In genomic region chr1:168636200-168636599, GRCh38 we compare ENCODE assay signal across 10 cellular contexts. TPM values are rescaled to one million over a fixed set of nuclear protein-coding genes. Genes with fewer than 3 reads are reported as not detected.
A peak's percentile ranks its signal among the peaks of the same experiment; 100 is the strongest.
DNase-seq lines count a peak whose midpoint lies in the region; ATAC-seq and TF ChIP-seq lines count a peak whose summit lies in the region.
"Had no signal": no experiment of that assay in that cellular context is flagged by ENCODE, and none has a peak within 500 bp of the region (broad histone marks: within the 10 kb centered on the region; RNA-seq: fewer than 3 reads in every experiment).

No MANE protein-coding gene starts in this region.

- H3K9ac ChIP-seq in MM.1S (ENCODE audit: low read length) (no peak overlapping the region), neural cell (ENCODE audit: low read length) (no peak overlapping the region), neuronal stem cell (ENCODE audit: low read depth, low read length, poor library complexity) (no peak overlapping the region)

- no peak overlapping the region for H2BK15ac ChIP-seq in neuronal stem cell (ENCODE audit: low read length)

- no peak overlapping the region for H3K18ac ChIP-seq in neuronal stem cell (ENCODE audit: low read length)

- H3K9me3 Mint-ChIP-seq in Calu3 (ENCODE audit: low read depth, unreplicated experiment) = peaks cover 6% of the 10 kb centered on the region
- H3K9me3 Mint-ChIP-seq in naive thymus-derived CD4-positive, alpha-beta T cell = no peaks in the 10 kb centered on the region
- no peaks in the 10 kb centered on the region for H3K9me3 Mint-ChIP-seq in nephron progenitor cell

- H3K79me2 ChIP-seq in MM.1S (ENCODE audit: low read length) (no peaks in the 10 kb centered on the region), neural cell (replicated peaks; ENCODE audit: insufficient read depth, low read length) (no peaks in the 10 kb centered on the region)

- peak; percentile 34 for DNase-seq in Calu3
- DNase-seq in MM.1S = peak; percentile 52
- peak; percentile 60 for DNase-seq in epithelial cell of esophagus (ENCODE audit: low read depth)
- DNase-seq in neuronal stem cell (ENCODE audit: low spot score) = no peak
- no peak for DNase-seq in naive thymus-derived CD4-positive, alpha-beta T cell
- no peak for DNase-seq in nephron progenitor cell
- DNase-seq in activated CD4-positive, CD25-positive, alpha-beta regulatory T cell treated with anti-CD3 and anti-CD28 coated beads, Interleukin-2, amount 50 U/mL, for 72 hours = no peak
- DNase-seq: cortex of kidney had no signal

- H3K9me2 ChIP-seq in MM.1S (replicated peaks; ENCODE audit: insufficient read depth, low read length) (no peaks in the 10 kb centered on the region), neural cell (ENCODE audit: insufficient read depth, low read length) (no peaks in the 10 kb centered on the region)

- no peak overlapping the region for H2AK5ac ChIP-seq in neuronal stem cell (ENCODE audit: low read depth, low read length)

- no TSS peak for BruUV-seq in Calu3 (replicated peaks; lab: Mats Ljungman, UMichigan)

- H4K20me1 ChIP-seq in MM.1S (ENCODE audit: insufficient read depth, low read length) (no peaks in the 10 kb centered on the region), neural cell (ENCODE audit: insufficient read depth) (no peaks in the 10 kb centered on the region)

- no peak overlapping the region for H3K27ac ChIP-seq in MM.1S (ENCODE audit: low read length)
- H3K27ac ChIP-seq in neural cell (ENCODE audit: low read length) = no peak overlapping the region
- no peak overlapping the region for H3K27ac ChIP-seq in neuronal stem cell (replicated peaks; ENCODE audit: low read length)
- H3K27ac ChIP-seq in naive thymus-derived CD4-positive, alpha-beta T cell (ENCODE audit: low read depth, low read length) = no peak overlapping the region

- H3K27me3 ChIP-seq in MM.1S (replicated peaks; ENCODE audit: insufficient read depth, low read length) (no peaks in the 10 kb centered on the region), neural cell (ENCODE audit: insufficient read depth, low read depth, low read length) (no peaks in the 10 kb centered on the region), neuronal stem cell (ENCODE audit: control insufficient read depth in 3 of 3, insufficient read depth in 3 of 3, low read depth in 1 of 3, low read length in 3 of 3) (no peaks in the 10 kb centered on the region)
- H3K27me3 ChIP-seq in naive thymus-derived CD4-positive, alpha-beta T cell (ENCODE audit: control insufficient read depth in 2 of 2, insufficient read depth in 2 of 2, low read length in 2 of 2) = no peaks in the 10 kb centered on the region

- H3K23ac ChIP-seq in neuronal stem cell (ENCODE audit: low read depth, low read length, poor library complexity) = no peak overlapping the region

- POLR2A ChIA-PET in naive thymus-derived CD4-positive, alpha-beta T cell (lab: Charles Lee) = no interaction called here

- H3K36me3 ChIP-seq in MM.1S (replicated peaks; ENCODE audit: insufficient read depth, low read length) (no peaks in the 10 kb centered on the region), neural cell (ENCODE audit: insufficient read depth, low read length) (no peaks in the 10 kb centered on the region), neuronal stem cell (replicated peaks in 1 of 2; ENCODE audit: control insufficient read depth in 2 of 2, insufficient read depth in 2 of 2, low read length in 2 of 2) (no peaks in the 10 kb centered on the region)
- H3K36me3 ChIP-seq in naive thymus-derived CD4-positive, alpha-beta T cell (ENCODE audit: control insufficient read depth in 2 of 3, insufficient read depth in 3 of 3, low read length in 3 of 3) = no peaks in the 10 kb centered on the region

- peak overlapping the region; percentile 85 for H3K27ac Mint-ChIP-seq in Calu3 (ENCODE audit: unreplicated experiment)
- H3K27ac Mint-ChIP-seq in naive thymus-derived CD4-positive, alpha-beta T cell = no peak overlapping the region
- no peak overlapping the region for H3K27ac Mint-ChIP-seq in nephron progenitor cell

- H3K4me1 ChIP-seq in MM.1S (ENCODE audit: low read length) (peaks cover 12% of the 10 kb centered on the region), neuronal stem cell (ENCODE audit: control insufficient read depth in 2 of 2, insufficient read depth in 1 of 2, low read depth in 1 of 2, low read length in 2 of 2) (no peaks in the 10 kb centered on the region)
- H3K4me1 ChIP-seq in naive thymus-derived CD4-positive, alpha-beta T cell (ENCODE audit: control insufficient read depth in 2 of 2, insufficient read depth in 2 of 2, low read length in 2 of 2) = no peaks in the 10 kb centered on the region

- H4K8ac ChIP-seq in neuronal stem cell (ENCODE audit: low read depth, low read length) = no peak overlapping the region

- H2BK5ac ChIP-seq in neuronal stem cell (ENCODE audit: low read length) = no peak overlapping the region

- no peak overlapping the region for H2BK120ac ChIP-seq in neuronal stem cell (ENCODE audit: low read depth, low read length)

- intact Hi-C loops in Calu3 (cut with micrococcal nuclease; ENCODE audit: unreplicated experiment) = loop anchor here (1.0 to 10.0 kb wide), 7 partner anchors 50 to 709 kb away; no protein-coding TSS in a partner anchor
- intact Hi-C loops in naive thymus-derived CD4-positive, alpha-beta T cell (cut with micrococcal nuclease) = no loop called here

- peak; percentile 20 for TF ChIP-seq CTCF in Calu3 (IDR thresholded peaks at IDR 0.05; ENCODE audit: unreplicated experiment)
- peak; percentile 41 for TF ChIP-seq CTCF in MM.1S (IDR thresholded peaks at IDR 0.05; ENCODE audit: low read length)
- peak; percentile 45 for TF ChIP-seq CTCF in epithelial cell of esophagus (IDR thresholded peaks at IDR 0.05; ENCODE audit: insufficient read depth, low read depth, low read length, missing control alignments)
- TF ChIP-seq CTCF in neural cell (IDR thresholded peaks at IDR 0.05; ENCODE audit: poor library complexity, severe bottlenecking) = peak; percentile 24
- no peak for TF ChIP-seq CTCF in nephron progenitor cell (IDR thresholded peaks at IDR 0.05)

- H3F3A ChIP-seq in MM.1S (ENCODE audit: insufficient read depth, low read length) = no peaks in the 10 kb centered on the region; the same call in 1 of the 2 replicates
- no peaks in the 10 kb centered on the region for H3F3A ChIP-seq in neural cell (ENCODE audit: insufficient read depth, low read length, poor library complexity, severe bottlenecking)

- CTCF ChIA-PET in Calu3 (lab: Charles Lee) = interaction anchor here (0.6 to 2.6 kb wide), 21 partner anchors 13 to 726 kb away, joined by 3 to 26 read pairs (median 3); no protein-coding TSS in a partner anchor
- CTCF ChIA-PET in naive thymus-derived CD4-positive, alpha-beta T cell (lab: Charles Lee) = no interaction called here

- H2AFZ ChIP-seq in MM.1S (ENCODE audit: low read length) (peak overlapping the region; percentile 21; the same call in 1 of the 2 replicates), neural cell (ENCODE audit: low read depth, low read length) (no peak overlapping the region), neuronal stem cell (ENCODE audit: low read length) (no peak overlapping the region)

- TF ChIP-seq EP300 in neural cell (conservative IDR thresholded peaks at IDR 0.05; ENCODE audit: poor library complexity, severe bottlenecking) = no peak

- WGBS in neuronal stem cell (ENCODE audit: extremely low coverage in 2 of 2, insufficient read length in 2 of 2, insufficient replicate concordance in 1 of 2), 2 donors = no CpG with 5 or more reads among the region's 1 CpG

- H3K4me1 Mint-ChIP-seq in Calu3 (ENCODE audit: low read depth, unreplicated experiment) (peaks cover 43% of the 10 kb centered on the region), nephron progenitor cell (peaks cover 7% of the 10 kb centered on the region)
- H3K4me1 Mint-ChIP-seq in naive thymus-derived CD4-positive, alpha-beta T cell = peaks cover 0 to 1% (median 0%) of the 10 kb centered on the region in 7 donors

- peaks cover 9% of the 10 kb centered on the region for H3K36me3 Mint-ChIP-seq in Calu3 (ENCODE audit: insufficient read depth, unreplicated experiment)
- H3K36me3 Mint-ChIP-seq in naive thymus-derived CD4-positive, alpha-beta T cell = no peaks in the 10 kb centered on the region
- no peaks in the 10 kb centered on the region for H3K36me3 Mint-ChIP-seq in nephron progenitor cell (ENCODE audit: low read depth)

- no peaks in the 10 kb centered on the region for H3K79me1 ChIP-seq in neuronal stem cell (ENCODE audit: low read depth, low read length)

- no peak overlapping the region for H3K4ac ChIP-seq in neuronal stem cell (ENCODE audit: low read length)

- H3K14ac ChIP-seq in neuronal stem cell (ENCODE audit: low read length) = no peak overlapping the region

- H3K4me3 ChIP-seq in MM.1S (ENCODE audit: low read length) = no peak overlapping the region
- no peak overlapping the region for H3K4me3 ChIP-seq in epithelial cell of esophagus (ENCODE audit: low read length)
- no peak overlapping the region for H3K4me3 ChIP-seq in neural cell (ENCODE audit: low read length)
- H3K4me3 ChIP-seq in neuronal stem cell (ENCODE audit: low read length in 2 of 2) = no peak overlapping the region
- H3K4me3 ChIP-seq in naive thymus-derived CD4-positive, alpha-beta T cell (ENCODE audit: low read length) = no peak overlapping the region

- H3K4me3 Mint-ChIP-seq in Calu3 (ENCODE audit: low read depth, unreplicated experiment) (peak overlapping the region; percentile 4), nephron progenitor cell (no peak overlapping the region)
- no peak overlapping the region for H3K4me3 Mint-ChIP-seq in naive thymus-derived CD4-positive, alpha-beta T cell

- H3K27me3 Mint-ChIP-seq in Calu3 (ENCODE audit: unreplicated experiment) (no peaks in the 10 kb centered on the region), nephron progenitor cell (ENCODE audit: low read depth, poor library complexity) (peaks cover 4% of the 10 kb centered on the region)
- H3K27me3 Mint-ChIP-seq in naive thymus-derived CD4-positive, alpha-beta T cell = peaks cover 4 to 29% (median 10%) of the 10 kb centered on the region in 5 donors

- H3K4me2 ChIP-seq in MM.1S (ENCODE audit: low read depth, low read length) = peak overlapping the region; percentile 12; the same call in 1 of the 2 replicates
- no peak overlapping the region for H3K4me2 ChIP-seq in neural cell (ENCODE audit: low read length)
- no peak overlapping the region for H3K4me2 ChIP-seq in neuronal stem cell (ENCODE audit: insufficient read depth, low read length, poor library complexity, severe bottlenecking)

- ATAC-seq in naive thymus-derived CD4-positive, alpha-beta T cell = no peak

- H2BK12ac ChIP-seq in neuronal stem cell (ENCODE audit: low read length) = no peak overlapping the region

- no peaks in the 10 kb centered on the region for H3K9me3 ChIP-seq in MM.1S (replicated peaks; ENCODE audit: insufficient read depth, low read length)
- no peaks in the 10 kb centered on the region for H3K9me3 ChIP-seq in neural cell (ENCODE audit: low read length)
- H3K9me3 ChIP-seq in neuronal stem cell (replicated peaks in 1 of 2; ENCODE audit: control insufficient read depth in 2 of 2, insufficient read depth in 1 of 2, low read depth in 1 of 2, low read length in 2 of 2) = no peaks in the 10 kb centered on the region
- H3K9me3 ChIP-seq in naive thymus-derived CD4-positive, alpha-beta T cell (ENCODE audit: control insufficient read depth in 2 of 3, low read length in 3 of 3) = no peaks in the 10 kb centered on the region

- peak; percentile 25 for TF ChIP-seq RAD21 in neural cell (conservative IDR thresholded peaks at IDR 0.05)

- no peak overlapping the region for H4K91ac ChIP-seq in neuronal stem cell (ENCODE audit: low read depth, low read length, poor library complexity)

RNA-seq across cellular contexts. Expression of gene XCL1, which starts 59.8 kb away (rescaled TPM):
- total RNA-seq in Calu3 (2022) = not detected in 2 replicates
- polyA plus RNA-seq in neural cell = 1.2 and 2.3 TPM in 2 replicates
- polyA minus RNA-seq in neural cell = 0.81 and 1.2 TPM in 2 replicates
- polyA plus RNA-seq in neuronal stem cell (2013, experiment 1 of 2) = 0.17 TPM
- 0.11 TPM for polyA plus RNA-seq in neuronal stem cell (2013, experiment 2 of 2)
- 1 to 10 TPM in 2 of 5 experiments, under 1 TPM in 2, not detected in 1; 0.32 to 2.6 (median 1.4) TPM for total RNA-seq in naive thymus-derived CD4-positive, alpha-beta T cell
- polyA plus RNA-seq in naive thymus-derived CD4-positive, alpha-beta T cell = under 1 TPM in 1 of 2 donors, not detected in 1; 0.15 TPM
- total RNA-seq: lung microvascular endothelial cell had no signal

Comparison
In these comparisons a context has a peak if more than half of its experiments do, and no peak if none do; other contexts are left out.
1. DNase-seq: peak in Calu3 (single experiment), MM.1S (single experiment) and epithelial cell of esophagus (single experiment); none in neuronal stem cell (single experiment), naive thymus-derived CD4-positive, alpha-beta T cell (0 of 9), nephron progenitor cell (single experiment) and activated CD4-positive, CD25-positive, alpha-beta regulatory T cell treated with anti-CD3 and anti-CD28 coated beads, Interleukin-2, amount 50 U/mL, for 72 hours (single experiment).